ENCODE assay signal across 8 cellular contexts in the genomic region with DNA sequence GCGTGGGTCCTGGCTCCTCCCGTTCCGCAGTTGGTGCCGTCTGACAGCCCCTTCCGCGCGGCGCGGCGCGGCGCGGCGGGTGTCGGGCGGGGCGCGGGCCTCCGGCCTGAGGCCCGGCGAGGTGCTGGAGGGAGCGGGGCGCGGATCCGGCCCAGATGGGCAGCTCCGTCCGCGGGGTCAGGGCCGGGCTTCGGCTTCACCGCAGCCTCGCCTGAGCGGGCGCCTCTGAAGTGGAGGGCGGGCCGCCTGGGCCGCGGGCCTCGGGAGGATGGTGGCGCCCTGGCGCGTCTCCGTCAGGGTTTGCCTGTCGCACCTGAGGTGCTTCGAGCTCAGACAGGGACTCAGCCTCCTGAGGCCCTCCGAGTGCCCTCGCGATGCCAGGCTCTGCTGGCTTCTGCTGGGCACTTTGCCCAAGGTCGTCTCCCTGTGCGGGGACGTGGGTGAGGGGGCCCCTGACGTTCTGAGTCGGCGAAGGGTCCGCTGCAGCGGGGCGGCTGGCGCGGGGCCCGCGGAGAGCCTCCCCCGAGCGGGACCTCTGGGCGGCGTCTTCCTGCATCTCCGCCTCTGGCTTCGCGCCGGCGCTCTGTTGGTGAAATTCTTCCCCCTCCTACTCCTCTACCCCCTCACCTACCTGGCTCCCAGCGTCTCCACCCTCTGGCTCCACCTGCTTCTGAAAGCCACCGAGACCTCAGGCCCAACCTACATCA. TPM values are rescaled to one million over a fixed set of nuclear protein-coding genes. Genes with fewer than 3 reads are reported as not detected.
DNase-seq lines count a peak whose midpoint lies in the region; ATAC-seq and TF ChIP-seq lines count a peak whose summit lies in the region.

No MANE protein-coding gene starts in this region.

- H3K27ac ChIP-seq in psoas muscle (peak overlapping the region; percentile 77), uterus (peak overlapping the region; percentile 79 to 88)

- DNase-seq in AG08395 (ENCODE audit: low spot score), result peak; percentile 31
- DNase-seq in activated naive CD4-positive, alpha-beta T cell (lab: John Stamatoyannopoulos, UW), result peak; percentile 23 to 63 (median 46)
- DNase-seq in left cardiac atrium, result peak; percentile 60
- DNase-seq in psoas muscle, result peak; percentile 40 to 73
- peak; percentile 48 to 60 for DNase-seq in uterus

- ATAC-seq in GM18867 (IDR thresholded peaks at IDR 0.05; ENCODE audit: unreplicated experiment) (peak; percentile 40), HG03135 (IDR thresholded peaks at IDR 0.05; ENCODE audit: unreplicated experiment) (peak; percentile 42), left cardiac atrium (peak; percentile 62 to 73), psoas muscle (peak; percentile 54 to 66 (median 58))

- H3K9me3 ChIP-seq in psoas muscle, result no peaks in the 10 kb centered on the region
- H3K9me3 ChIP-seq in uterus, result no peaks in the 10 kb centered on the region

- peak overlapping the region; percentile 91 for H3K4me3 ChIP-seq in psoas muscle
- peak overlapping the region; percentile 61 to 74 for H3K4me3 ChIP-seq in uterus

- intact Hi-C loops in left cardiac atrium (cut with DNase I), result loop anchor here in 1 of 2 donors (10.0 kb wide), 1 partner anchor 342 kb away; the partner anchor contains the start of gene MRPS33
- intact Hi-C loops in psoas muscle (cut with DNase I), result loop anchor here in 1 of 2 donors (10.0 kb wide), 1 partner anchor 342 kb away; the partner anchor contains the start of gene MRPS33
- intact Hi-C loops in uterus (cut with DNase I; ENCODE audit: low total_unique reads), result no loop called here

- H3K27me3 ChIP-seq in psoas muscle (ENCODE audit: insufficient read depth in 3 of 3, low read length in 2 of 3) (no peaks in the 10 kb centered on the region), uterus (no peaks in the 10 kb centered on the region)

- H3K36me3 ChIP-seq in psoas muscle (ENCODE audit: insufficient read depth in 1 of 2, low read depth in 1 of 2), result no peaks in the 10 kb centered on the region
- no peaks in the 10 kb centered on the region for H3K36me3 ChIP-seq in uterus

- peak in 1 of 2 donors; percentile 25 for TF ChIP-seq POLR2A in uterus (IDR thresholded peaks at IDR 0.05)

- TF ChIP-seq CTCF in psoas muscle (IDR thresholded peaks at IDR 0.05) (no peak), uterus (IDR thresholded peaks at IDR 0.05) (no peak)

- peaks cover 32% of the 10 kb centered on the region for H3K4me1 ChIP-seq in psoas muscle
- H3K4me1 ChIP-seq in uterus, result no peaks in the 10 kb centered on the region

- WGBS in psoas muscle, 3 donors, result 1 to 2% (median 2%) methylated on average over 29 to 72 of the region's 72 CpGs

TF ChIP-seq in PFSK-1, 5 proteins besides CTCF, POLR2A, EP300 and RAD21:
- TF ChIP-seq TAF1 (IDR thresholded peaks at IDR 0.05; ENCODE audit: borderline replicate concordance, insufficient read depth, low read length), result no peak
- peak; percentile 8 for TF ChIP-seq FOXP2 (optimal IDR thresholded peaks at IDR 0.05; ENCODE audit: borderline replicate concordance, extremely low read depth, extremely low read length, insufficient read depth)
- no peak for TF ChIP-seq POLR2AphosphoS5 (IDR thresholded peaks at IDR 0.05; ENCODE audit: low read depth, low read length)
- TF ChIP-seq SIN3A (IDR thresholded peaks at IDR 0.05; ENCODE audit: borderline replicate concordance, insufficient read depth, low read length), result no peak
- TF ChIP-seq, protein P1, sequence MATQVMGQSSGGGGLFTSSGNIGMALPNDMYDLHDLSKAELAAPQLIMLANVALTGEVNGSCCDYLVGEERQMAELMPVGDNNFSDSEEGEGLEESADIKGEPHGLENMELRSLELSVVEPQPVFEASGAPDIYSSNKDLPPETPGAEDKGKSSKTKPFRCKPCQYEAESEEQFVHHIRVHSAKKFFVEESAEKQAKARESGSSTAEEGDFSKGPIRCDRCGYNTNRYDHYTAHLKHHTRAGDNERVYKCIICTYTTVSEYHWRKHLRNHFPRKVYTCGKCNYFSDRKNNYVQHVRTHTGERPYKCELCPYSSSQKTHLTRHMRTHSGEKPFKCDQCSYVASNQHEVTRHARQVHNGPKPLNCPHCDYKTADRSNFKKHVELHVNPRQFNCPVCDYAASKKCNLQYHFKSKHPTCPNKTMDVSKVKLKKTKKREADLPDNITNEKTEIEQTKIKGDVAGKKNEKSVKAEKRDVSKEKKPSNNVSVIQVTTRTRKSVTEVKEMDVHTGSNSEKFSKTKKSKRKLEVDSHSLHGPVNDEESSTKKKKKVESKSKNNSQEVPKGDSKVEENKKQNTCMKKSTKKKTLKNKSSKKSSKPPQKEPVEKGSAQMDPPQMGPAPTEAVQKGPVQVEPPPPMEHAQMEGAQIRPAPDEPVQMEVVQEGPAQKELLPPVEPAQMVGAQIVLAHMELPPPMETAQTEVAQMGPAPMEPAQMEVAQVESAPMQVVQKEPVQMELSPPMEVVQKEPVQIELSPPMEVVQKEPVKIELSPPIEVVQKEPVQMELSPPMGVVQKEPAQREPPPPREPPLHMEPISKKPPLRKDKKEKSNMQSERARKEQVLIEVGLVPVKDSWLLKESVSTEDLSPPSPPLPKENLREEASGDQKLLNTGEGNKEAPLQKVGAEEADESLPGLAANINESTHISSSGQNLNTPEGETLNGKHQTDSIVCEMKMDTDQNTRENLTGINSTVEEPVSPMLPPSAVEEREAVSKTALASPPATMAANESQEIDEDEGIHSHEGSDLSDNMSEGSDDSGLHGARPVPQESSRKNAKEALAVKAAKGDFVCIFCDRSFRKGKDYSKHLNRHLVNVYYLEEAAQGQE (IDR thresholded peaks at IDR 0.05; ENCODE audit: insufficient read depth in 1 of 2, low read depth in 2 of 2, low read length in 2 of 2), result no peak

RNA-seq across cellular contexts. Expression of gene ADCK2, which starts 0.5 kb away (rescaled TPM):
- 31.2 TPM for polyA plus RNA-seq in PFSK-1 (2012; ENCODE audit: insufficient read length, low read depth)
- total RNA-seq in left cardiac atrium, result 10 to 100 TPM; 12.9 to 14.7 TPM
- 10 to 100 TPM; 10.7 to 18.1 (median 12.4) TPM for total RNA-seq in psoas muscle
- 10 to 100 TPM; 12.0 to 26.4 (median 14.2) TPM for polyA plus RNA-seq in psoas muscle
- total RNA-seq in uterus, result 10 to 100 TPM; 13.2 to 24.3 (median 22.4) TPM

RNA-seq across cellular contexts. Expression of gene NDUFB2, which starts 23.3 kb away (rescaled TPM):
- polyA plus RNA-seq in PFSK-1 (2012; ENCODE audit: insufficient read length, low read depth), result 225 TPM
- total RNA-seq in left cardiac atrium (100 to 1,000 TPM; 499 to 528 TPM), psoas muscle (100 to 1,000 TPM; 320 to 481 (median 388) TPM), uterus (100 to 1,000 TPM in 3 of 4 donors, 10 to 100 TPM in 1; 29.5 to 349 (median 157) TPM)
- polyA plus RNA-seq in psoas muscle, result 100 to 1,000 TPM; 642 to 768 (median 747) TPM

RNA-seq across cellular contexts. Expression of gene DENND2A, which starts 32.6 kb away (rescaled TPM):
- 14.3 TPM for polyA plus RNA-seq in PFSK-1 (2012; ENCODE audit: insufficient read length, low read depth)
- total RNA-seq in left cardiac atrium, result 10 to 100 TPM in 1 of 2 donors, 1 to 10 TPM in 1; 9.6 to 19.0 TPM
- 1 to 10 TPM; 3.8 to 8.7 (median 6.0) TPM for total RNA-seq in psoas muscle
- 1 to 10 TPM; 2.7 to 3.2 (median 2.7) TPM for polyA plus RNA-seq in psoas muscle
- 10 to 100 TPM in 3 of 4 donors, 1 to 10 TPM in 1; 9.1 to 84.8 (median 35.5) TPM for total RNA-seq in uterus

Comparison
In these comparisons a context has a peak if more than half of its experiments do, and no peak if none do; other contexts are left out.
1. Peak in every context shown above with its lines: DNase-seq, ATAC-seq, H3K4me3 ChIP-seq and H3K27ac ChIP-seq.